In genomic region chr10:86389441-86390193, GRCh38 we compare ENCODE assay signal across 1 cellular context.
TF ChIP-seq lines count a peak whose summit lies in the region.

No MANE protein-coding gene starts in this region.

TF ChIP-seq in K562, 482 proteins besides CTCF, POLR2A, EP300 and RAD21 (continued from another document and continues in another):
- TF ChIP-seq THAP7 (CRISPR knock-in tag; IDR thresholded peaks at IDR 0.05) (no peak), E2F3 (CRISPR knock-in tag; IDR thresholded peaks at IDR 0.05) (no peak), ZNF146 (CRISPR knock-in tag; IDR thresholded peaks at IDR 0.05; ENCODE audit: unreplicated experiment) (no peak), EP400 (IDR thresholded peaks at IDR 0.05) (peak; percentile 36; the same call in 1 of the 2 replicates), PHF21A (IDR thresholded peaks at IDR 0.05; ENCODE audit: borderline replicate concordance, low read depth) (no peak), NR2F6 (CRISPR knock-in tag; IDR thresholded peaks at IDR 0.05) (no peak), ZNF561 (CRISPR knock-in tag; conservative IDR thresholded peaks at IDR 0.05) (no peak), TCF7 (IDR thresholded peaks at IDR 0.05; ENCODE audit: borderline replicate concordance) (no peak), NR4A1 (CRISPR knock-in tag; IDR thresholded peaks at IDR 0.05) (no peak), NR4A1 (tag; IDR thresholded peaks at IDR 0.05) (no peak), VEZF1 (CRISPR knock-in tag; IDR thresholded peaks at IDR 0.05) (no peak), DDX20 (tag; IDR thresholded peaks at IDR 0.05; ENCODE audit: low read depth) (no peak), HMG20A (CRISPR knock-in tag; conservative IDR thresholded peaks at IDR 0.05) (no peak), ZNF197 (CRISPR knock-in tag; IDR thresholded peaks at IDR 0.05; ENCODE audit: low read depth) (no peak), ZNF24 (IDR thresholded peaks at IDR 0.05) (no peak), ZBTB33 (CRISPR knock-in tag; IDR thresholded peaks at IDR 0.05) (peak; percentile 97), ZNF584 (CRISPR knock-in tag; IDR thresholded peaks at IDR 0.05; ENCODE audit: low read depth) (no peak), NR2C1 (IDR thresholded peaks at IDR 0.05) (no peak), NR2C1 (tag; IDR thresholded peaks at IDR 0.05) (no peak), ZBTB11 (CRISPR knock-in tag; IDR thresholded peaks at IDR 0.05) (no peak), SFPQ (IDR thresholded peaks at IDR 0.05; ENCODE audit: low read depth, low read length) (no peak), RFX7 (CRISPR knock-in tag; IDR thresholded peaks at IDR 0.05) (no peak), BHLHE40 (IDR thresholded peaks at IDR 0.05; ENCODE audit: low read length) (no peak), ARID4B (CRISPR knock-in tag; IDR thresholded peaks at IDR 0.05) (no peak), IRF9 (tag; IDR thresholded peaks at IDR 0.05) (no peak), ZNF699 (CRISPR knock-in tag; IDR thresholded peaks at IDR 0.05; ENCODE audit: insufficient replicate concordance) (no peak), ZBTB7A (IDR thresholded peaks at IDR 0.05; ENCODE audit: borderline replicate concordance, control insufficient read depth, low read depth, low read length) (no peak), ZNF280A (IDR thresholded peaks at IDR 0.05; ENCODE audit: low read depth, partially characterized antibody) (no peak), USF1 (CRISPR knock-in tag; IDR thresholded peaks at IDR 0.05) (no peak), KDM5B (IDR thresholded peaks at IDR 0.05; ENCODE audit: insufficient replicate concordance, low read depth, low read length) (no peak), ZSCAN29 (IDR thresholded peaks at IDR 0.05) (no peak), XRCC5 (IDR thresholded peaks at IDR 0.05; ENCODE audit: low read depth, low read length) (no peak), ZNF347 (CRISPR knock-in tag; IDR thresholded peaks at IDR 0.05; ENCODE audit: low read depth) (no peak), L3MBTL2 (IDR thresholded peaks at IDR 0.05) (peak; percentile 75), E2F4 (CRISPR knock-in tag; IDR thresholded peaks at IDR 0.05; ENCODE audit: low read depth) (no peak)
